ENCODE assay signal across 8 cellular contexts in the genomic region with DNA sequence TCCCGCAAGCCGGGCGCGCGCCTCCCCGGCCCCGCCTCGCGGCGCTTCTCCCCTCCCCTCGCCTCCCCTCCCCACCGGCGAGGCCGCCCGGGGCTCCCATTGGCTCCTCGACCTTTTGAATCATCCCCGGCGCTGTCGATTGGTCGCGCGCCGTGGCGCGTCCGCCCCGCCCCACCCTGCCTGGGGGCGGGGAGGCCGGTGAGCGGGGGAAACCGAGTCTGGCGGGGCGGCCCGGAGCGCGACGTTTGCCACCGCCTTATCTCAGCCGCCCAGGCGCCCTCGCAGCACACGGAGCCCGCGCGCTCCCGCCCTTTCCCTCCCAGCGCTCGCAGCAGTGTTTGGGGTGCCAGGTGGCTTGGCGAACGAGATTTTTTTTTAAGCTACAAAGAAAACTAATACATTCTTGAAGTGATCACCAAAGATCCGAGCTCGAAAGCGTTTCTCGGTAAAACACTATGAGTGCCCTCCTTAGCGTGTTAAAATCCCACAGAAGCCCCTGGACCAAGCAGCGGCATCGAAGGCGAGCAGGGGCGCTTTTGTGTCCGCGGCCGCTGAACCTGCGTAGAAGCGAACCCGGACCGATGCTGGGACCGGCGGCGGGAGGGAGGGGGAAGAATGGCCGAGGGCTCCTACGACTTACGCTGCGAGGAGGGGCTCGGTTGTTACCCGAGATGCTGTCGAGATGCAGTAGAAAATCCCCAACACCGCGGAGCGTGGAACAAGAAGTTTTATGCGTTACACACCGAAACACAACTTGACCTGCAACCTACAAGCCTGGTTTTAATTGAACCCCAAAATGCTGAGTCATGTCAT. TPM values are rescaled to one million over a fixed set of nuclear protein-coding genes. Genes with fewer than 3 reads are reported as not detected.
DNase-seq lines count a peak whose midpoint lies in the region; ATAC-seq and TF ChIP-seq lines count a peak whose summit lies in the region.

No MANE protein-coding gene starts in this region.

- no peak for TF ChIP-seq CTCF in AG09309 (IDR thresholded peaks at IDR 0.05; ENCODE audit: control insufficient read depth, insufficient read depth, low read depth, low read length, missing control alignments)
- no peak for TF ChIP-seq CTCF in kidney epithelial cell (IDR thresholded peaks at IDR 0.05; ENCODE audit: insufficient read depth, low read length, poor library complexity, severe bottlenecking)

- ATAC-seq in HG03159 (IDR thresholded peaks at IDR 0.05; ENCODE audit: unreplicated experiment): peak; percentile 92

- H3K36me3 ChIP-seq in kidney epithelial cell (ENCODE audit: control insufficient read depth, insufficient read depth, low read length): no peaks in the 10 kb centered on the region

- DNase-seq in AG09309 (ENCODE audit: low read depth) (no peak), NCI-H2227 (lab: John Stamatoyannopoulos, UW; ENCODE audit: unreplicated experiment) (peak; percentile 97), cerebellar cortex (ENCODE audit: low spot score) (peak; percentile 90), kidney epithelial cell (ENCODE audit: low read depth) (no peak)
- peak; percentile 91 for DNase-seq in activated CD4-positive, CD25-positive, alpha-beta regulatory T cell treated with anti-CD3 and anti-CD28 coated beads, Interleukin-2, amount 50 U/mL, for 72 hours
- peak; percentile 93 for DNase-seq in stimulated activated CD4-positive, alpha-beta T cell treated with anti-CD3 and anti-CD28 coated beads, Interleukin-15, amount 100 ng/mL, for 24 hours

- H3K4me3 ChIP-seq in AG09309 (ENCODE audit: control insufficient read depth, low read depth, low read length) (peak overlapping the region; percentile 80), kidney epithelial cell (ENCODE audit: low read depth, low read length) (peak overlapping the region; percentile 94)

- TF ChIP-seq POLR2A in GM18951 (IDR thresholded peaks at IDR 0.05; ENCODE audit: extremely low read depth, insufficient read depth, insufficient read length): peak; percentile 88

- in situ Hi-C loops in GM18951 (cut with MboI; ENCODE audit: low sequenced_read_pairs, unreplicated experiment): no loop called here

- no peaks in the 10 kb centered on the region for H3K27me3 ChIP-seq in kidney epithelial cell (ENCODE audit: control insufficient read depth, insufficient read depth, low read length)

RNA-seq across cellular contexts. Expression of gene LBR, which starts 0.4 kb away (rescaled TPM):
- total RNA-seq in kidney epithelial cell: 37.1 and 39.8 TPM in 2 replicates

Comparison
In these comparisons a context has a peak if more than half of its experiments do, and no peak if none do; other contexts are left out.
1. DNase-seq: peak in NCI-H2227 (single experiment), activated CD4-positive, CD25-positive, alpha-beta regulatory T cell treated with anti-CD3 and anti-CD28 coated beads, Interleukin-2, amount 50 U/mL, for 72 hours (single experiment), cerebellar cortex (single experiment) and stimulated activated CD4-positive, alpha-beta T cell treated with anti-CD3 and anti-CD28 coated beads, Interleukin-15, amount 100 ng/mL, for 24 hours (single experiment); none in AG09309 (single experiment) and kidney epithelial cell (single experiment).